ENCODE assay signal across 9 cellular contexts in genomic region chr1:206503591-206504362, GRCh38. TPM values are rescaled to one million over a fixed set of nuclear protein-coding genes. Genes with fewer than 3 reads are reported as not detected.
DNase-seq lines count a peak whose midpoint lies in the region; ATAC-seq and TF ChIP-seq lines count a peak whose summit lies in the region.
"Had no signal": no experiment of that assay in that cellular context is flagged by ENCODE, and none has a peak within 500 bp of the region (broad histone marks: within the 10 kb centered on the region; RNA-seq: fewer than 3 reads in every experiment).

No MANE protein-coding gene starts in this region.

- peaks cover 75% of the 10 kb centered on the region for H3K4me1 Mint-ChIP-seq in stimulated activated naive CD8-positive, alpha-beta T cell treated with anti-CD3 and anti-CD28 coated beads, Interleukin-15, amount 100 ng/mL, for 72 hours

- H3K9me3 ChIP-seq in right cardiac atrium (ENCODE audit: control insufficient read depth, low read length): no peaks in the 10 kb centered on the region

- no peaks in the 10 kb centered on the region for H3K9me3 Mint-ChIP-seq in stimulated activated naive CD8-positive, alpha-beta T cell treated with anti-CD3 and anti-CD28 coated beads, Interleukin-15, amount 100 ng/mL, for 72 hours

- peaks cover 13% of the 10 kb centered on the region for H3K4me1 ChIP-seq in right cardiac atrium (ENCODE audit: control insufficient read depth, insufficient read depth, low read length)

- H3K27ac Mint-ChIP-seq in stimulated activated naive CD8-positive, alpha-beta T cell treated with anti-CD3 and anti-CD28 coated beads, Interleukin-15, amount 100 ng/mL, for 72 hours: no peak overlapping the region

- DNase-seq in Daoy (ENCODE audit: low read depth) (peak; percentile 97), right cardiac atrium (peak in 2 of 3 donors; percentile 73 to 74), H7 (no peak), NCI-H345 (lab: John Stamatoyannopoulos, UW) (no peak)
- DNase-seq in activated CD8-positive, alpha-beta memory T cell treated with anti-CD3 and anti-CD28 coated beads, Interleukin-2, amount 50 U/mL, for 4 hours: peak; percentile 41
- DNase-seq in stimulated activated naive CD8-positive, alpha-beta T cell treated with anti-CD3 and anti-CD28 coated beads, Interleukin-15, amount 100 ng/mL, for 72 hours: peak; percentile 54 to 73

- no peak for TF ChIP-seq EP300 in Ishikawa (IDR thresholded peaks at IDR 0.05; ENCODE audit: borderline replicate concordance)

- intact Hi-C loops in right cardiac atrium (cut with DNase I): no loop called here

- peaks cover 25% of the 10 kb centered on the region for H3K27me3 Mint-ChIP-seq in stimulated activated naive CD8-positive, alpha-beta T cell treated with anti-CD3 and anti-CD28 coated beads, Interleukin-15, amount 100 ng/mL, for 72 hours

- WGBS in right cardiac atrium: 52% methylated on average over 8 of the region's 8 CpGs

- H3K4me3 ChIP-seq in right cardiac atrium (ENCODE audit: low read length): no peak overlapping the region
- H3K4me3 ChIP-seq in H7 (ENCODE audit: insufficient read depth, low read depth, low read length): no peak overlapping the region

- peak; percentile 72 for ATAC-seq in GM21447 (IDR thresholded peaks at IDR 0.05; ENCODE audit: unreplicated experiment)
- peak; percentile 27 to 75 for ATAC-seq in right cardiac atrium
- peak; percentile 80 for ATAC-seq in stimulated activated naive CD8-positive, alpha-beta T cell treated with anti-CD3 and anti-CD28 coated beads, Interleukin-15, amount 100 ng/mL, for 72 hours

- H3K4me3 Mint-ChIP-seq in stimulated activated naive CD8-positive, alpha-beta T cell treated with anti-CD3 and anti-CD28 coated beads, Interleukin-15, amount 100 ng/mL, for 72 hours: peak overlapping the region; percentile 2 to 47

- no peaks in the 10 kb centered on the region for H3K27me3 ChIP-seq in right cardiac atrium (ENCODE audit: control insufficient read depth, insufficient read depth)
- peaks cover 62% of the 10 kb centered on the region for H3K27me3 ChIP-seq in H7 (ENCODE audit: control insufficient read depth, insufficient read depth, low read length)

- peak overlapping the region; percentile 60 for H3K27ac ChIP-seq in right cardiac atrium (ENCODE audit: low read length)
- H3K27ac ChIP-seq: parathyroid adenoma had no signal

- H3K36me3 ChIP-seq in H7 (replicated peaks; ENCODE audit: control insufficient read depth, insufficient read depth, low read length): no peaks in the 10 kb centered on the region

- no peak for TF ChIP-seq RAD21 in Ishikawa (IDR thresholded peaks at IDR 0.05; ENCODE audit: low read depth)

TF ChIP-seq in Ishikawa, 13 proteins besides CTCF, POLR2A, EP300 and RAD21:
- TF ChIP-seq, protein P1, sequence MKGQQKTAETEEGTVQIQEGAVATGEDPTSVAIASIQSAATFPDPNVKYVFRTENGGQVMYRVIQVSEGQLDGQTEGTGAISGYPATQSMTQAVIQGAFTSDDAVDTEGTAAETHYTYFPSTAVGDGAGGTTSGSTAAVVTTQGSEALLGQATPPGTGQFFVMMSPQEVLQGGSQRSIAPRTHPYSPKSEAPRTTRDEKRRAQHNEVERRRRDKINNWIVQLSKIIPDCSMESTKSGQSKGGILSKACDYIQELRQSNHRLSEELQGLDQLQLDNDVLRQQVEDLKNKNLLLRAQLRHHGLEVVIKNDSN (IDR thresholded peaks at IDR 0.05): peak; percentile 72
- peak; percentile 35; the same call in 1 of the 2 replicates for TF ChIP-seq NFIC (IDR thresholded peaks at IDR 0.05)
- no peak for TF ChIP-seq EGR1 (IDR thresholded peaks at IDR 0.05)
- TF ChIP-seq, protein P2, sequence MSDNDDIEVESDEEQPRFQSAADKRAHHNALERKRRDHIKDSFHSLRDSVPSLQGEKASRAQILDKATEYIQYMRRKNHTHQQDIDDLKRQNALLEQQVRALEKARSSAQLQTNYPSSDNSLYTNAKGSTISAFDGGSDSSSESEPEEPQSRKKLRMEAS (IDR thresholded peaks at IDR 0.05): no peak
TF ChIP-seq in Ishikawa: peak in this region for 2.

RNA-seq across cellular contexts. Expression of gene RASSF5, which starts 3.6 kb away (rescaled TPM):
- 0.69 and 1.5 TPM in 2 replicates for total RNA-seq in Daoy (2014; rRNA removed; shearing (Covaris generic))
- 10 to 100 TPM; 17.4 to 29.0 (median 22.0) TPM for total RNA-seq in right cardiac atrium
- polyA plus RNA-seq in right cardiac atrium: 9.3 TPM
- total RNA-seq in H7 (2014; rRNA removed; shearing (Covaris generic)): 0.24 and 0.70 TPM in 2 replicates

RNA-seq across cellular contexts. Expression of gene IKBKE, which starts 33.5 kb away (rescaled TPM):
- 12.2 and 14.7 TPM in 2 replicates for total RNA-seq in Daoy (2014; rRNA removed; shearing (Covaris generic))
- total RNA-seq in right cardiac atrium: 1 to 10 TPM; 1.1 to 2.0 (median 1.5) TPM
- polyA plus RNA-seq in right cardiac atrium: 0.54 TPM
- total RNA-seq in H7 (2014; rRNA removed; shearing (Covaris generic)): 5.8 and 9.4 TPM in 2 replicates

Comparison
In these comparisons a context has a peak if more than half of its experiments do, and no peak if none do; other contexts are left out.
1. DNase-seq: peak in Daoy (single experiment), activated CD8-positive, alpha-beta memory T cell treated with anti-CD3 and anti-CD28 coated beads, Interleukin-2, amount 50 U/mL, for 4 hours (single experiment), right cardiac atrium (2 of 3) and stimulated activated naive CD8-positive, alpha-beta T cell treated with anti-CD3 and anti-CD28 coated beads, Interleukin-15, amount 100 ng/mL, for 72 hours (2 of 2); none in H7 (single experiment) and NCI-H345 (single experiment).
2. Peak in every context shown above with its lines, with median percentiles within 50 percentile points of each other: ATAC-seq.